Comparison of ENCODE assay signal across 12 cellular contexts in the genomic region with DNA sequence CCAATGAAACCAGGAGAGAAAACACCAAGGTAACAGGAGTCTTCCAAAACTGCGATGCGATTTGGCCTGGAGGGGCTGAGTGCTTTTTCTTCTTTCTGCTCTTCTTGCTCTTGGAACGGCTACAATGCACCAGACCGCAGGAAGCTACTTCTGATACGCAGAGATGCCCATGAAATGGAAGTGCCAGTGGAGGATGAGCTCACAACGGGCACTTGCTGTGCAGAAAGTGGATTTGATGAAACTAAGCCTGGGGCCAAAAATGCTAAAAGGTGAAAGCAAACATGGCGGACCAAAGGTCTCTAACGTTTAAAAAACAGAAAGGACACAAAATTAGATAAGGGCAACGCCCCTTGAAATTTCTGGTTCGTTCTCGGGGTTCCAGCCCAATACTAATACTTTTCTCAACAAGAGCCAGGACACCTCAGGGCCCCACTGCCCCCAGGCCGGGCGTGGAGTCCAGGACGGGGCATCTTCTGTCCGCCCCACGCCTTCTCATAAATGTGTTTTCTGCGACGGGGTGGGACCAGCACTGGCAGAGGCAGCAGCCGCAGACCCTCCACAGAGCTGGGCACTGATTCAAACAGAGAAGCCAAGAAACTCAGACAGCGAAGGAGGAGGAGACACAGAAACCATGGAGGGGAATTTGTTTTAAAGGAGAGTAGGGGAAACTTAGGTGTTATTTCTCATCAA.
"Had no signal": no experiment of that assay in that cellular context is flagged by ENCODE, and none has a peak within 500 bp of the region (broad histone marks: within the 10 kb centered on the region; RNA-seq: fewer than 3 reads in every experiment).

No MANE protein-coding gene starts in this region.

- H3K27me3 ChIP-seq: adrenal gland, ascending aorta, ovary had no signal

- H3K27ac ChIP-seq: ascending aorta, breast epithelium, epithelial cell of prostate, left lung, ovary, prostate gland, tibial artery had no signal

- H3K4me3 ChIP-seq: adrenal gland, ascending aorta, left lung, ovary, prostate gland, tibial artery had no signal

- H3K36me3 ChIP-seq: adrenal gland, ascending aorta, breast epithelium, left lung, ovary, prostate gland, tibial artery had no signal

- DNase-seq: activated naive CD4-positive, alpha-beta T cell; cerebellar nuclear complex; mammary epithelial cell; tibial artery had no signal

- FAIRE-seq: urothelium cell line had no signal

- H3K4me1 ChIP-seq: adrenal gland, ascending aorta, breast epithelium, left lung, prostate gland had no signal

- H3K9me3 ChIP-seq: adrenal gland, ascending aorta, breast epithelium, left lung, ovary, prostate gland, tibial artery had no signal
